Comparison of ENCODE assay signal across 8 cellular contexts in genomic region chrX:135931644-135932487, GRCh38. TPM values are rescaled to one million over a fixed set of nuclear protein-coding genes. Genes with fewer than 3 reads are reported as not detected.
A peak's percentile ranks its signal among the peaks of the same experiment; 100 is the strongest.
DNase-seq lines count a peak whose midpoint lies in the region; ATAC-seq and TF ChIP-seq lines count a peak whose summit lies in the region.

No MANE protein-coding gene starts in this region.

- peak in 4 of 5 donors; percentile 25 to 35 (median 28) for DNase-seq in CD4-positive, alpha-beta memory T cell
- DNase-seq in GM20000 (ENCODE audit: low spot score) (peak; percentile 7), NCI-H2171 (lab: John Stamatoyannopoulos, UW) (peak; percentile 0), esophagus muscularis mucosa (ENCODE audit: extremely low spot score) (no peak), SKM-1 (lab: John Stamatoyannopoulos, UW; ENCODE audit: unreplicated experiment) (no peak)
- peak; percentile 41 for DNase-seq in activated CD8-positive, alpha-beta T cell treated with anti-CD3 and anti-CD28 coated beads, Interleukin-2, amount 10 ng/mL, durations not matched to agents 7 days and 5 days

- no peaks in the 10 kb centered on the region for H3K36me3 Mint-ChIP-seq in CD4-positive, alpha-beta memory T cell
- H3K36me3 Mint-ChIP-seq in activated CD8-positive, alpha-beta T cell treated with anti-CD3 and anti-CD28 coated beads, Interleukin-2, amount 10 ng/mL, durations not matched to agents 7 days and 5 days (ENCODE audit: low read depth): no peaks in the 10 kb centered on the region

- peaks cover 0 to 1% (median 0%) of the 10 kb centered on the region in 4 donors for H3K4me1 Mint-ChIP-seq in CD4-positive, alpha-beta memory T cell
- no peaks in the 10 kb centered on the region for H3K4me1 Mint-ChIP-seq in activated CD8-positive, alpha-beta T cell treated with anti-CD3 and anti-CD28 coated beads, Interleukin-2, amount 10 ng/mL, durations not matched to agents 7 days and 5 days (ENCODE audit: low read depth)

- H3K9me3 ChIP-seq in CD4-positive, alpha-beta memory T cell (ENCODE audit: control insufficient read depth in 1 of 2, low read length in 2 of 2): no peaks in the 10 kb centered on the region
- H3K9me3 ChIP-seq in esophagus muscularis mucosa (no peaks in the 10 kb centered on the region), neutrophil (no peaks in the 10 kb centered on the region)

- peaks cover 0 to 4% (median 0%) of the 10 kb centered on the region in 8 donors for H3K9me3 Mint-ChIP-seq in CD4-positive, alpha-beta memory T cell
- H3K9me3 Mint-ChIP-seq in activated CD8-positive, alpha-beta T cell treated with anti-CD3 and anti-CD28 coated beads, Interleukin-2, amount 10 ng/mL, durations not matched to agents 7 days and 5 days (ENCODE audit: insufficient read depth): no peaks in the 10 kb centered on the region

- no peaks in the 10 kb centered on the region for H3K27me3 Mint-ChIP-seq in CD4-positive, alpha-beta memory T cell
- no peaks in the 10 kb centered on the region for H3K27me3 Mint-ChIP-seq in activated CD8-positive, alpha-beta T cell treated with anti-CD3 and anti-CD28 coated beads, Interleukin-2, amount 10 ng/mL, durations not matched to agents 7 days and 5 days (ENCODE audit: low read depth)

- peak; percentile 61 for ATAC-seq in activated CD8-positive, alpha-beta T cell treated with anti-CD3 and anti-CD28 coated beads, Interleukin-2, amount 10 ng/mL, durations not matched to agents 7 days and 5 days
- ATAC-seq in HG03280 (IDR thresholded peaks at IDR 0.05; ENCODE audit: unreplicated experiment): no peak

- intact Hi-C loops in CD4-positive, alpha-beta memory T cell (cut with micrococcal nuclease): no loop called here
- intact Hi-C loops in esophagus muscularis mucosa (cut with DNase I): no loop called here

- no peaks in the 10 kb centered on the region for H3K27me3 ChIP-seq in CD4-positive, alpha-beta memory T cell (ENCODE audit: insufficient read depth, low read length)
- H3K27me3 ChIP-seq in esophagus muscularis mucosa (no peaks in the 10 kb centered on the region), neutrophil (no peaks in the 10 kb centered on the region)

- TF ChIP-seq CTCF in GM20000 (IDR thresholded peaks at IDR 0.05; ENCODE audit: extremely low read depth, missing control alignments) (peak; percentile 49), esophagus muscularis mucosa (IDR thresholded peaks at IDR 0.05) (peak; percentile 42 to 60 (median 48)), neutrophil (IDR thresholded peaks at IDR 0.05) (peak; percentile 14)

- no peak for TF ChIP-seq POLR2A in esophagus muscularis mucosa (IDR thresholded peaks at IDR 0.05; ENCODE audit: low read depth)

- peak overlapping the region in 1 of 7 donors; percentile 8 for H3K27ac Mint-ChIP-seq in CD4-positive, alpha-beta memory T cell
- H3K27ac Mint-ChIP-seq in activated CD8-positive, alpha-beta T cell treated with anti-CD3 and anti-CD28 coated beads, Interleukin-2, amount 10 ng/mL, durations not matched to agents 7 days and 5 days: no peak overlapping the region

- TF ChIP-seq EP300 in esophagus muscularis mucosa (IDR thresholded peaks at IDR 0.05): no peak

- CTCF ChIA-PET in CD4-positive, alpha-beta memory T cell (lab: Charles Lee; ENCODE audit: partially characterized antibody): interaction anchor here (1.2 to 1.3 kb wide), 2 partner anchors 21 to 96 kb away, joined by 3 read pairs; no protein-coding TSS in a partner anchor
- CTCF ChIA-PET in activated CD8-positive, alpha-beta T cell treated with anti-CD3 and anti-CD28 coated beads, Interleukin-2, amount 10 ng/mL, durations not matched to agents 7 days and 5 days (lab: Charles Lee): interaction anchor here (1.1 kb wide), 1 partner anchor 10 kb away, joined by 3 read pairs; no protein-coding TSS in a partner anchor

- no peaks in the 10 kb centered on the region for H3K4me1 ChIP-seq in CD4-positive, alpha-beta memory T cell (ENCODE audit: insufficient read depth, low read length)
- H3K4me1 ChIP-seq in esophagus muscularis mucosa (no peaks in the 10 kb centered on the region), neutrophil (ENCODE audit: control insufficient read depth in 1 of 2, insufficient read depth in 1 of 2, low read depth in 1 of 2, low read length in 1 of 2) (no peaks in the 10 kb centered on the region)

- POLR2A ChIA-PET in CD4-positive, alpha-beta memory T cell (lab: Charles Lee; ENCODE audit: partially characterized antibody): no interaction called here
- POLR2A ChIA-PET in activated CD8-positive, alpha-beta T cell treated with anti-CD3 and anti-CD28 coated beads, Interleukin-2, amount 10 ng/mL, durations not matched to agents 7 days and 5 days (lab: Charles Lee): no interaction called here

- no peak overlapping the region for H3K4me3 ChIP-seq in CD4-positive, alpha-beta memory T cell (ENCODE audit: low read length in 2 of 2)
- H3K4me3 ChIP-seq in esophagus muscularis mucosa (no peak overlapping the region), neutrophil (ENCODE audit: low read depth in 1 of 2, low read length in 1 of 2) (no peak overlapping the region)

- H3K27ac ChIP-seq in CD4-positive, alpha-beta memory T cell (ENCODE audit: low read depth, low read length): no peak overlapping the region
- H3K27ac ChIP-seq in esophagus muscularis mucosa (replicated peaks in 1 of 4): no peak overlapping the region
- no peak overlapping the region for H3K27ac ChIP-seq in neutrophil

- WGBS in esophagus muscularis mucosa: 41% methylated on average over 19 of the region's 19 CpGs

- peak overlapping the region in 1 of 8 donors; percentile 14 for H3K4me3 Mint-ChIP-seq in CD4-positive, alpha-beta memory T cell
- H3K4me3 Mint-ChIP-seq in activated CD8-positive, alpha-beta T cell treated with anti-CD3 and anti-CD28 coated beads, Interleukin-2, amount 10 ng/mL, durations not matched to agents 7 days and 5 days: no peak overlapping the region

- H3K36me3 ChIP-seq in CD4-positive, alpha-beta memory T cell (ENCODE audit: insufficient read depth, low read length): no peaks in the 10 kb centered on the region
- H3K36me3 ChIP-seq in esophagus muscularis mucosa (no peaks in the 10 kb centered on the region), neutrophil (no peaks in the 10 kb centered on the region)

RNA-seq across cellular contexts. Expression of gene SAGE1, which starts 38.4 kb away (rescaled TPM):
- not detected for total RNA-seq in CD4-positive, alpha-beta memory T cell
- polyA plus RNA-seq in CD4-positive, alpha-beta memory T cell: not detected
- total RNA-seq in activated CD8-positive, alpha-beta T cell treated with anti-CD3 and anti-CD28 coated beads, Interleukin-2, amount 10 ng/mL, durations not matched to agents 7 days and 5 days: not detected
- total RNA-seq in esophagus muscularis mucosa: not detected

RNA-seq across cellular contexts. Expression of gene CT45A10, which starts 38.6 kb away (rescaled TPM):
- not detected for total RNA-seq in CD4-positive, alpha-beta memory T cell
- not detected for polyA plus RNA-seq in CD4-positive, alpha-beta memory T cell
- total RNA-seq in activated CD8-positive, alpha-beta T cell treated with anti-CD3 and anti-CD28 coated beads, Interleukin-2, amount 10 ng/mL, durations not matched to agents 7 days and 5 days: not detected
- not detected for total RNA-seq in esophagus muscularis mucosa

RNA-seq across cellular contexts. Expression of gene MMGT1, which starts 41.9 kb away (rescaled TPM):
- total RNA-seq in CD4-positive, alpha-beta memory T cell: 10 to 100 TPM; 28.5 to 29.0 TPM
- 10 to 100 TPM in 1 of 2 donors, 1 to 10 TPM in 1; 9.1 to 13.7 TPM for polyA plus RNA-seq in CD4-positive, alpha-beta memory T cell
- 10 to 100 TPM; 15.9 to 16.4 TPM for total RNA-seq in activated CD8-positive, alpha-beta T cell treated with anti-CD3 and anti-CD28 coated beads, Interleukin-2, amount 10 ng/mL, durations not matched to agents 7 days and 5 days
- 10 to 100 TPM; 29.0 to 37.8 (median 35.3) TPM for total RNA-seq in esophagus muscularis mucosa

RNA-seq across cellular contexts. Expression of gene SLC9A6, which starts 53.4 kb away (rescaled TPM):
- total RNA-seq in CD4-positive, alpha-beta memory T cell: 10 to 100 TPM; 20.5 to 24.3 TPM
- 10 to 100 TPM; 20.7 to 30.1 TPM for polyA plus RNA-seq in CD4-positive, alpha-beta memory T cell
- total RNA-seq in activated CD8-positive, alpha-beta T cell treated with anti-CD3 and anti-CD28 coated beads, Interleukin-2, amount 10 ng/mL, durations not matched to agents 7 days and 5 days: 10 to 100 TPM; 15.4 to 17.5 TPM
- 10 to 100 TPM; 12.9 to 17.4 (median 13.7) TPM for total RNA-seq in esophagus muscularis mucosa

Comparison
In these comparisons a context has a peak if more than half of its experiments do, and no peak if none do; other contexts are left out.
1. DNase-seq: peak in CD4-positive, alpha-beta memory T cell (4 of 5), GM20000 (single experiment), NCI-H2171 (single experiment) and activated CD8-positive, alpha-beta T cell treated with anti-CD3 and anti-CD28 coated beads, Interleukin-2, amount 10 ng/mL, durations not matched to agents 7 days and 5 days (single experiment); none in esophagus muscularis mucosa (single experiment) and SKM-1 (single experiment).
2. Peak in every context shown above with its lines, with median percentiles within 50 percentile points of each other: CTCF ChIP-seq.